ENCODE assay signal across 34 cellular contexts in genomic region chr3:45737222-45737621, GRCh38. TPM values are rescaled to one million over a fixed set of nuclear protein-coding genes. Genes with fewer than 3 reads are reported as not detected.
A peak's percentile ranks its signal among the peaks of the same experiment; 100 is the strongest.
DNase-seq lines count a peak whose midpoint lies in the region; ATAC-seq and TF ChIP-seq lines count a peak whose summit lies in the region.
"Had no signal": no experiment of that assay in that cellular context is flagged by ENCODE, and none has a peak within 500 bp of the region (broad histone marks: within the 10 kb centered on the region; RNA-seq: fewer than 3 reads in every experiment).

No MANE protein-coding gene starts in this region.

- DNase-seq in T-helper 1 cell = no peak
- no peak for DNase-seq in stimulated activated naive CD8-positive, alpha-beta T cell treated with anti-CD3 and anti-CD28 coated beads, Interleukin-15, Interleukin-2, amounts not matched to agents 100 U/mL and 50 U/mL, for 24 hours
- DNase-seq in stimulated activated naive CD8-positive, alpha-beta T cell treated with anti-CD3 and anti-CD28 coated beads, Interleukin-15, amount 100 ng/mL, for 72 hours = no peak
- DNase-seq in glutamatergic neuron = no peak
- no peak for DNase-seq in head of caudate nucleus
- DNase-seq in foreskin fibroblast = no peak
- DNase-seq: activated CD4-positive, alpha-beta T cell treated with anti-CD3 and anti-CD28 coated beads, Interleukin-2, amount 50 U/mL, for 1 hour; Caco-2; DMS53; GM23248; heart right ventricle; HFFc6; kidney glomerular epithelial cell; midbrain; naive thymus-derived CD4-positive, alpha-beta T cell; NCI-H1092; NCI-H1694; NCI-H748 treated with DMSO at 0.1 percent for 48 hours; occipital lobe; Peyer's patch; SIG-M5; sigmoid colon; stimulated activated CD4-positive, alpha-beta T cell treated with anti-CD3 and anti-CD28 coated beads, Interleukin-12 subunit alpha, Interleukin-12 subunit beta, amount 100 ng/mL, for 4 hours; stimulated activated CD4-positive, alpha-beta T cell treated with anti-CD3 and anti-CD28 coated beads, Interleukin-4, amount 100 ng/mL, for 1 hour; substantia nigra; T1000; trophoblast cell had no signal

- H3K4me3 ChIP-seq in foreskin fibroblast (ENCODE audit: low read depth in 1 of 2, low read length in 2 of 2) = no peak overlapping the region
- H3K4me3 ChIP-seq: BLaER1 treated with 17β-estradiol and CSF1 and Interleukin-3, amounts not matched to agents 10 nM and 100 nM; GM23248; heart right ventricle; Peyer's patch; sigmoid colon had no signal

- peaks cover 62% of the 10 kb centered on the region for H3K36me3 Mint-ChIP-seq in T-helper 1 cell treated with Interleukin-12 subunit alpha and Interleukin-12 subunit beta and Interleukin-4 antibody, amounts not matched to agents 30 μg/mL and 1 μg/mL, for 36 hours (ENCODE audit: low read depth)
- H3K36me3 Mint-ChIP-seq in glutamatergic neuron (ENCODE audit: unreplicated experiment) = peaks cover 5% of the 10 kb centered on the region

- H3K4me3 Mint-ChIP-seq in T-helper 1 cell treated with Interleukin-12 subunit alpha and Interleukin-12 subunit beta and Interleukin-4 antibody, amounts not matched to agents 30 μg/mL and 1 μg/mL, for 36 hours = no peak overlapping the region
- no peak overlapping the region for H3K4me3 Mint-ChIP-seq in stimulated activated naive CD8-positive, alpha-beta T cell treated with anti-CD3 and anti-CD28 coated beads, Interleukin-15, amount 100 ng/mL, for 72 hours
- H3K4me3 Mint-ChIP-seq in glutamatergic neuron (ENCODE audit: unreplicated experiment) = no peak overlapping the region
- H3K4me3 Mint-ChIP-seq: HFFc6; naive thymus-derived CD4-positive, alpha-beta T cell had no signal

- peak; percentile 12 for ATAC-seq in stimulated activated naive CD8-positive, alpha-beta T cell treated with anti-CD3 and anti-CD28 coated beads, Interleukin-15, Interleukin-2, amounts not matched to agents 100 U/mL and 50 U/mL, for 24 hours
- ATAC-seq in stimulated activated naive CD8-positive, alpha-beta T cell treated with anti-CD3 and anti-CD28 coated beads, Interleukin-15, amount 100 ng/mL, for 72 hours = no peak
- no peak for ATAC-seq in HG03139 (IDR thresholded peaks at IDR 0.05; ENCODE audit: unreplicated experiment)
- ATAC-seq: esophagus mucosa; naive thymus-derived CD4-positive, alpha-beta T cell had no signal

- intact Hi-C loops in head of caudate nucleus (cut with DNase I) = no loop called here

- TF ChIP-seq CTCF in glutamatergic neuron (IDR thresholded peaks at IDR 0.05; ENCODE audit: partially characterized antibody, unreplicated experiment) (no peak), foreskin fibroblast (IDR thresholded peaks at IDR 0.05; ENCODE audit: low read depth, low read length) (no peak)

- no peaks in the 10 kb centered on the region for H3K27me3 Mint-ChIP-seq in T-helper 1 cell treated with Interleukin-12 subunit alpha and Interleukin-12 subunit beta and Interleukin-4 antibody, amounts not matched to agents 30 μg/mL and 1 μg/mL, for 36 hours (ENCODE audit: low read depth)
- no peaks in the 10 kb centered on the region for H3K27me3 Mint-ChIP-seq in stimulated activated naive CD8-positive, alpha-beta T cell treated with anti-CD3 and anti-CD28 coated beads, Interleukin-15, amount 100 ng/mL, for 72 hours
- H3K27me3 Mint-ChIP-seq in glutamatergic neuron (ENCODE audit: unreplicated experiment) = no peaks in the 10 kb centered on the region
- H3K27me3 Mint-ChIP-seq: naive thymus-derived CD4-positive, alpha-beta T cell had no signal

- H3K9me3 Mint-ChIP-seq in T-helper 1 cell treated with Interleukin-12 subunit alpha and Interleukin-12 subunit beta and Interleukin-4 antibody, amounts not matched to agents 30 μg/mL and 1 μg/mL, for 36 hours = no peaks in the 10 kb centered on the region
- H3K9me3 Mint-ChIP-seq in stimulated activated naive CD8-positive, alpha-beta T cell treated with anti-CD3 and anti-CD28 coated beads, Interleukin-15, amount 100 ng/mL, for 72 hours = no peaks in the 10 kb centered on the region
- H3K9me3 Mint-ChIP-seq in glutamatergic neuron (ENCODE audit: unreplicated experiment) = no peaks in the 10 kb centered on the region
- H3K9me3 Mint-ChIP-seq: HFFc6; naive thymus-derived CD4-positive, alpha-beta T cell had no signal

- peak overlapping the region; percentile 3 for H3K27ac Mint-ChIP-seq in T-helper 1 cell treated with Interleukin-12 subunit alpha and Interleukin-12 subunit beta and Interleukin-4 antibody, amounts not matched to agents 30 μg/mL and 1 μg/mL, for 36 hours
- H3K27ac Mint-ChIP-seq in stimulated activated naive CD8-positive, alpha-beta T cell treated with anti-CD3 and anti-CD28 coated beads, Interleukin-15, amount 100 ng/mL, for 72 hours = no peak overlapping the region
- H3K27ac Mint-ChIP-seq in glutamatergic neuron (ENCODE audit: unreplicated experiment) = peak overlapping the region; percentile 53
- H3K27ac Mint-ChIP-seq: HFFc6 had no signal

- peaks cover 23% of the 10 kb centered on the region for H3K4me1 Mint-ChIP-seq in T-helper 1 cell treated with Interleukin-12 subunit alpha and Interleukin-12 subunit beta and Interleukin-4 antibody, amounts not matched to agents 30 μg/mL and 1 μg/mL, for 36 hours (ENCODE audit: low read depth)
- peaks cover 34% of the 10 kb centered on the region for H3K4me1 Mint-ChIP-seq in stimulated activated naive CD8-positive, alpha-beta T cell treated with anti-CD3 and anti-CD28 coated beads, Interleukin-15, amount 100 ng/mL, for 72 hours
- H3K4me1 Mint-ChIP-seq in glutamatergic neuron (ENCODE audit: low read depth, unreplicated experiment) = peaks cover 15% of the 10 kb centered on the region

RNA-seq across cellular contexts. Expression of gene SACM1L, which starts 48.0 kb away (rescaled TPM):
- 59.2 TPM for total RNA-seq in glutamatergic neuron (ENCODE audit: unreplicated experiment)

RNA-seq across cellular contexts. Expression of gene SLC6A20, which starts 59.1 kb away (rescaled TPM):
- total RNA-seq in glutamatergic neuron (ENCODE audit: unreplicated experiment) = not detected
- total RNA-seq: astrocyte; fibroblast of villous mesenchyme; GM23248; HFFc6; naive thymus-derived CD4-positive, alpha-beta T cell; pulmonary artery endothelial cell had no signal

Comparison
In these comparisons a context has a peak if more than half of its experiments do, and no peak if none do; other contexts are left out.
1. H3K27ac Mint-ChIP-seq: peak in T-helper 1 cell treated with Interleukin-12 subunit alpha and Interleukin-12 subunit beta and Interleukin-4 antibody, amounts not matched to agents 30 μg/mL and 1 μg/mL, for 36 hours (single experiment) and glutamatergic neuron (single experiment); none in stimulated activated naive CD8-positive, alpha-beta T cell treated with anti-CD3 and anti-CD28 coated beads, Interleukin-15, amount 100 ng/mL, for 72 hours (0 of 2).